Comparison of ENCODE assay signal across 9 cellular contexts in the genomic region with DNA sequence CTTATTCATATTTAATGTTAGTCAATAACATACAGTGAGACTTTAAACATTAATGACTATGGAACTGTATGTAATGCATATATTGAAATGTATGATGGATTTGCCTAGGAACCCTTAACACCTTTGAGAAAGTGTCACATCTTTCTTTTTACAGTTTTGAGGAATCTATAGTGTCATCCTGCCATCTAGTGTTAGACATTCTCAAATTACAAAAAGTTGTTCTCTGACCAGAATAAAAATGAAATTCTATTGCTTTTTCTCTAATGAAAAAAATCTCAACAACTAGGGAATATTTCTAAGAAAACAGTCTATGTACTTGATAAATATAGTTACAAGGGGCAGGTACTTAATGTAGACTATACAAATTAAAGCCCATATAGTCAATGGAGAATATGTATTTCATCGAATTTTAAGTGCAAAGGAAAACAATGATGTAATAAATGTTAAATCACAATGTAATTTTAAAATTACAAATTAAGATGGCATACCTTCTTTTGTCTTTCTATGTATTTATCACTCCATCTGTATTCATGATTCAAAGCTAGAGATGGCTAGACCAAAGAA. TPM values are rescaled to one million over a fixed set of nuclear protein-coding genes. Genes with fewer than 3 reads are reported as not detected.
DNase-seq lines count a peak whose midpoint lies in the region; ATAC-seq, FAIRE-seq and TF ChIP-seq lines count a peak whose summit lies in the region.
"Had no signal": no experiment of that assay in that cellular context is flagged by ENCODE, and none has a peak within 500 bp of the region (broad histone marks: within the 10 kb centered on the region; RNA-seq: fewer than 3 reads in every experiment).

No MANE protein-coding gene starts in this region.

- POLR2A ChIA-PET in H1 (lab: Charles Lee; ENCODE audit: partially characterized antibody), result no interaction called here

- peak; percentile 50 for FAIRE-seq in H1 (lab: Jason Lieb, UNC)

- peak in 2 of 3 experiments; percentile 23 to 25; a peak in 2 of 4 replicates for TF ChIP-seq CTCF in H1 (IDR thresholded peaks at IDR 0.05; ENCODE audit: control extremely low read depth in 1 of 3, insufficient read depth in 1 of 3, low read depth in 1 of 3, low read length in 3 of 3)

- H3K27ac Mint-ChIP-seq in stimulated activated naive B cell treated with anti-CD40 and anti-IgM and Interleukin-4, amounts not matched to agents 10 μg/mL and 1 μg/mL and 100 μg/mL, for 72 hours, result no peak overlapping the region

- TF ChIP-seq POLR2A in H1 (IDR thresholded peaks at IDR 0.05; ENCODE audit: control extremely low read depth in 1 of 2, low read depth in 2 of 2, low read length in 2 of 2), result no peak

- H3K9me3 Mint-ChIP-seq in stimulated activated naive B cell treated with anti-CD40 and anti-IgM and Interleukin-4, amounts not matched to agents 10 μg/mL and 1 μg/mL and 100 μg/mL, for 72 hours, result no peaks in the 10 kb centered on the region

- no peak overlapping the region for H2AFZ ChIP-seq in H1 (ENCODE audit: low read length)

- no peak for TF ChIP-seq EP300 in H1 (IDR thresholded peaks at IDR 0.05; ENCODE audit: borderline replicate concordance in 1 of 2, low read depth in 2 of 2, low read length in 2 of 2)

- CTCF ChIA-PET in H1 (lab: Charles Lee; ENCODE audit: partially characterized antibody), result interaction anchor here (0.7 to 2.5 kb wide), 21 partner anchors 11 to 597 kb away, joined by 3 to 14 read pairs (median 5); no protein-coding TSS in a partner anchor

- H2BK12ac ChIP-seq in H1 (ENCODE audit: low read depth, low read length), result no peak overlapping the region

- H3K23me2 ChIP-seq in H1 (ENCODE audit: low read depth, low read length), result no peaks in the 10 kb centered on the region; the same call in 1 of the 2 replicates

- no peak overlapping the region for H2BK120ac ChIP-seq in H1 (replicated peaks; ENCODE audit: low read depth, low read length)

- H3K79me1 ChIP-seq in H1 (ENCODE audit: low read depth, low read length), result no peaks in the 10 kb centered on the region

- no peak overlapping the region for H4K8ac ChIP-seq in H1 (ENCODE audit: extremely low read depth, insufficient read depth, low read length)

- H3K4me3 Mint-ChIP-seq in stimulated activated naive B cell treated with anti-CD40 and anti-IgM and Interleukin-4, amounts not matched to agents 10 μg/mL and 1 μg/mL and 100 μg/mL, for 72 hours, result no peak overlapping the region

- no peaks in the 10 kb centered on the region for H3K9me3 ChIP-seq in H1 (ENCODE audit: insufficient read depth in 2 of 2, low read depth in 1 of 2, low read length in 1 of 2)
- H3K9me3 ChIP-seq: BLaER1 treated with 17β-estradiol and CSF1 and Interleukin-3, amounts not matched to agents 10 nM and 100 nM had no signal

- H3K4me1 Mint-ChIP-seq in stimulated activated naive B cell treated with anti-CD40 and anti-IgM and Interleukin-4, amounts not matched to agents 10 μg/mL and 1 μg/mL and 100 μg/mL, for 72 hours, result peaks cover 3 to 5% of the 10 kb centered on the region in 2 donors

- H3K27me3 Mint-ChIP-seq in stimulated activated naive B cell treated with anti-CD40 and anti-IgM and Interleukin-4, amounts not matched to agents 10 μg/mL and 1 μg/mL and 100 μg/mL, for 72 hours, result no peaks in the 10 kb centered on the region

- no peak overlapping the region for H3K4me2 ChIP-seq in H1 (ENCODE audit: insufficient read depth in 1 of 2, low read depth in 2 of 2, low read length in 2 of 2)
- H3K4me2 ChIP-seq: BLaER1 treated with 17β-estradiol and CSF1 and Interleukin-3, amounts not matched to agents 10 nM and 100 nM had no signal

- no peak overlapping the region for H3K23ac ChIP-seq in H1 (ENCODE audit: insufficient read length)

- no peaks in the 10 kb centered on the region for H4K20me1 ChIP-seq in H1 (replicated peaks in 1 of 2; ENCODE audit: control insufficient read depth in 1 of 2, insufficient read depth in 2 of 2, low read length in 2 of 2)
- H4K20me1 ChIP-seq: BLaER1 treated with 17β-estradiol and CSF1 and Interleukin-3, amounts not matched to agents 10 nM and 100 nM had no signal

- no peak overlapping the region for H3K14ac ChIP-seq in H1 (ENCODE audit: insufficient read length)

- H3K27ac ChIP-seq in H1 (ENCODE audit: low read depth, low read length), result no peak overlapping the region
- H3K27ac ChIP-seq: BLaER1 treated with 17β-estradiol and CSF1 and Interleukin-3, amounts not matched to agents 10 nM and 100 nM had no signal

- H3K4me1 ChIP-seq in H1 (replicated peaks in 1 of 4; ENCODE audit: control insufficient read depth in 3 of 4, insufficient read depth in 4 of 4, low read length in 3 of 4), result peaks cover 0 to 2% (median 1%) of the 10 kb centered on the region in 4 experiments; a peak in 2 of 7 replicates

- no peak overlapping the region for H3K18ac ChIP-seq in H1 (ENCODE audit: extremely low read depth, low read length)

- H3K4ac ChIP-seq in H1 (replicated peaks; ENCODE audit: insufficient read length, low read depth, low read length), result no peak overlapping the region

- no peaks in the 10 kb centered on the region for H3K27me3 ChIP-seq in H1 (replicated peaks in 1 of 4; ENCODE audit: control insufficient read depth in 3 of 4, extremely low read depth in 1 of 4, insufficient read depth in 3 of 4, low read length in 3 of 4)
- H3K27me3 ChIP-seq: BLaER1 treated with 17β-estradiol and CSF1 and Interleukin-3, amounts not matched to agents 10 nM and 100 nM had no signal

- H3K4me3 ChIP-seq in H1 (ENCODE audit: extremely low read depth in 1 of 4, insufficient read depth in 2 of 4, low read depth in 3 of 4, low read length in 4 of 4), result no peak overlapping the region
- H3K4me3 ChIP-seq: BLaER1 treated with 17β-estradiol and CSF1 and Interleukin-3, amounts not matched to agents 10 nM and 100 nM had no signal

- ATAC-seq in stimulated activated naive B cell treated with anti-CD40 and anti-IgM and Interleukin-4, amounts not matched to agents 10 μg/mL and 1 μg/mL and 100 μg/mL, for 72 hours (replicated peaks), result no peak

- H2AK5ac ChIP-seq in H1 (ENCODE audit: low read depth, low read length), result no peak overlapping the region

- H3K36me3 ChIP-seq in H1 (ENCODE audit: control insufficient read depth in 2 of 4, insufficient read depth in 4 of 4, low read length in 3 of 4), result no peaks in the 10 kb centered on the region
- H3K36me3 ChIP-seq: BLaER1 treated with 17β-estradiol and CSF1 and Interleukin-3, amounts not matched to agents 10 nM and 100 nM had no signal

- no peak overlapping the region for H2BK5ac ChIP-seq in H1 (ENCODE audit: low read depth, low read length)

- TF ChIP-seq RAD21 in H1 (IDR thresholded peaks at IDR 0.05 in 1 of 2, conservative IDR thresholded peaks at IDR 0.05 in 1 of 2; ENCODE audit: low read depth in 2 of 2, low read length in 2 of 2), result peak; percentile 70 to 80

- H3K9ac ChIP-seq in H1 (replicated peaks in 1 of 4; ENCODE audit: extremely low read depth in 1 of 4, low read depth in 3 of 4, low read length in 3 of 4), result no peak overlapping the region
- H3K9ac ChIP-seq: BLaER1 treated with 17β-estradiol and CSF1 and Interleukin-3, amounts not matched to agents 10 nM and 100 nM had no signal

- no peak overlapping the region for H2BK20ac ChIP-seq in H1 (ENCODE audit: low read length)

- H3K56ac ChIP-seq in H1 (replicated peaks; ENCODE audit: insufficient read length, low read depth, low read length), result no peak overlapping the region

- H4K91ac ChIP-seq in H1 (replicated peaks; ENCODE audit: insufficient read length, low read length), result no peak overlapping the region

- no peaks in the 10 kb centered on the region for H3K36me3 Mint-ChIP-seq in stimulated activated naive B cell treated with anti-CD40 and anti-IgM and Interleukin-4, amounts not matched to agents 10 μg/mL and 1 μg/mL and 100 μg/mL, for 72 hours

- no peaks in the 10 kb centered on the region for H3K79me2 ChIP-seq in H1 (ENCODE audit: control insufficient read depth in 1 of 2, insufficient read depth in 2 of 2, low read length in 2 of 2)

- no peak overlapping the region for H4K5ac ChIP-seq in H1 (ENCODE audit: insufficient read length, low read depth, low read length)

- no peak overlapping the region for H2BK15ac ChIP-seq in H1 (ENCODE audit: low read length)

- DNase-seq in NCI-H1417 (lab: John Stamatoyannopoulos, UW), result peak in 2 of 3 experiments; percentile 30 to 71
- DNase-seq in NCI-H1417 treated with DMSO at 0.1 percent for 48 hours (lab: John Stamatoyannopoulos, UW), result no peak
- DNase-seq in NCI-H2171 (lab: John Stamatoyannopoulos, UW), result peak; percentile 5
- DNase-seq in H1 (ENCODE audit: low read depth in 1 of 2, low spot score in 2 of 2), result no peak
- peak; percentile 46 for DNase-seq in renal cortical epithelial cell (ENCODE audit: low read depth)
- DNase-seq in 8988T, result no peak
- DNase-seq in stimulated activated CD4-positive, alpha-beta T cell treated with anti-CD3 and anti-CD28 coated beads, Interleukin-12 subunit alpha, Interleukin-12 subunit beta, amount 100 ng/mL, for 4 hours, result no peak
- DNase-seq in stimulated activated naive B cell treated with anti-CD40 and anti-IgM and Interleukin-4, amounts not matched to agents 10 μg/mL and 1 μg/mL and 100 μg/mL, for 72 hours, result no peak

- 90% methylated on average over 1 of the region's 1 CpG; no CpG with 5 or more reads in 1 of the 2 experiments for WGBS in H1 (ENCODE audit: extremely low coverage in 1 of 2, insufficient coverage in 1 of 2, insufficient read length in 1 of 2, insufficient replicate concordance in 2 of 2, low coverage in 1 of 2, low lambda C conversion rate in 2 of 2, missing lambda C conversion rate in 1 of 2), 2 experiments

TF ChIP-seq in H1, 55 proteins besides CTCF, POLR2A, EP300 and RAD21 (continues in another document):
- TF ChIP-seq SP4 (IDR thresholded peaks at IDR 0.05; ENCODE audit: low read length) (no peak), SP2 (IDR thresholded peaks at IDR 0.05; ENCODE audit: low read length) (no peak), TCF12 (IDR thresholded peaks at IDR 0.05; ENCODE audit: low read depth, low read length) (no peak), CEBPB (IDR thresholded peaks at IDR 0.05; ENCODE audit: low read depth, low read length) (no peak), CBX8 (IDR thresholded peaks at IDR 0.05; ENCODE audit: borderline replicate concordance, low read depth, low read length) (no peak), RNF2 (IDR thresholded peaks at IDR 0.05; ENCODE audit: borderline replicate concordance, low read depth, low read length, missing control alignments, poor library complexity, severe bottlenecking) (no peak), FOSL1 (IDR thresholded peaks at IDR 0.05; ENCODE audit: insufficient read depth, low read depth, low read length) (no peak), TBP (IDR thresholded peaks at IDR 0.05; ENCODE audit: low read depth, low read length) (no peak)

RNA-seq across cellular contexts. Expression of a gene that starts 5.1 kb away (rescaled TPM):
- total RNA-seq in H1 (2021; fragmentation: NEBNext Ultra II Directional; extraction: Animal tissue kit (Norgen Biotek cat#: 25700)), result 3.0 and 4.5 TPM in 2 replicates
- 1.9 and 2.4 TPM in 2 replicates for polyA plus RNA-seq in H1 (2011; rRNA removed)
- polyA plus RNA-seq in H1 (2011; cell fraction: cytosol; rRNA removed), result 1.5 TPM
- polyA plus RNA-seq in H1 (2011; cell fraction: nucleus; rRNA removed), result 1.7 TPM
- polyA plus RNA-seq in H1 (2012, experiment 1 of 2), result 0.82 to 2.2 TPM (median 1.4 TPM) in 4 replicates
- polyA plus RNA-seq in H1 (2012, experiment 2 of 2), result 0.24 TPM
- polyA plus RNA-seq in H1 (2013, experiment 1 of 2), result 2.3 TPM
- polyA plus RNA-seq in H1 (2013, experiment 2 of 2), result 2.7 TPM
- polyA minus RNA-seq in H1 (2011; rRNA and poly(A)+ RNA removed), result 8.9 and 11.5 TPM in 2 replicates
- 2.6 TPM for polyA minus RNA-seq in H1 (2011; cell fraction: cytosol; rRNA and poly(A)+ RNA removed)
- polyA minus RNA-seq in H1 (2011; cell fraction: nucleus; rRNA and poly(A)+ RNA removed), result 13.6 TPM
- total RNA-seq in renal cortical epithelial cell, result 5.4 and 41.2 TPM in 2 replicates

Comparison
In these comparisons a context has a peak if more than half of its experiments do, and no peak if none do; other contexts are left out.
1. DNase-seq: peak in NCI-H1417 (2 of 3), NCI-H2171 (single experiment) and renal cortical epithelial cell (single experiment); none in NCI-H1417 treated with DMSO at 0.1 percent for 48 hours (single experiment), H1 (0 of 2), 8988T (single experiment), stimulated activated CD4-positive, alpha-beta T cell treated with anti-CD3 and anti-CD28 coated beads, Interleukin-12 subunit alpha, Interleukin-12 subunit beta, amount 100 ng/mL, for 4 hours (single experiment) and stimulated activated naive B cell treated with anti-CD40 and anti-IgM and Interleukin-4, amounts not matched to agents 10 μg/mL and 1 μg/mL and 100 μg/mL, for 72 hours (single experiment).